In the genomic region with DNA sequence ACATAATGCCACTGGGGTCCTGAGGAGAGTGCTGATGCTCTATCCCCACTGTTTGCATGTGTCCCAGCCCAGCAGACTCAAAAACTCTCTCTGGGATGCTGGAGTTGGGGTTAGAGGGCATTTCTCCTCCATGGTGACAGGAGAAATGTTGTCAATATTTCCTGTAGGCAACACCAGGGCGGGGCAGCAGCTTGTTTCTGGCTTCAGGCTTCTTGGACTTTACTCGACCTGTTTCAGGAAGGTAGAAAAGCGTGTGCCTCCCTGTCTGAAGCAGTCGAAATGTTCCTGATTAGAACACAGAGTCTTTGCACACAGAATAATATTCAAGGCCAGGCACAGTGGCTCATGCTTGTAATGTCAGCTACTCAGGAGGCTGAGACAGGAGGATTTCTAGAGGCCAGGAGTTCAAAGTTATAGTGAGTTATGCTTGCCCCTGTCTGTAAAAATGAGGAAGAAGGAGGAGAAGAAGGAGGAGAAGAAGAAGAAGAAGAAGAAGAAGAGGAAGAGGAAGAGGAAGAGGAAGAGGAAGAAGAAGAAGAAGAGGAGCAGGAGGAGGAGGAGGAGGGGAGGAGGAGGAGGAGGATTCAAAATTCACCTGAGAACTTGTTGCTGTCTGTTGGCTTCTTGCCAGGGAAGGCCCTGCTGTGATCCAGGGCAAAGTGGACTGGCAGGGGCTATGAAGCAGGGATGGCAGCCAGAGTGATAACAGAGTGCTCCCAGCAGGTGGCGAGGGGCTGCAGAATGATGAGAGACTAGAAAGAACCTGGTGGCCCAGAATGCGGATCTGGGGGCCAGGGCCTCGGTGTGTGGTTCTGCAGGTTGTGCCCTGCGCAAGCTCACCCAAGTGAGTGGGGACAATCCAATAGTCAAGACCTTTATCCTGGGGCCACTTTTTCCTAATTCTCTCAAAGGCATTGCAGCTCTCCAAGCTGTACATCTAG, we compare ENCODE assay signal across 13 cellular contexts.
DNase-seq lines count a peak whose midpoint lies in the region; ATAC-seq and TF ChIP-seq lines count a peak whose summit lies in the region.
"Had no signal": no experiment of that assay in that cellular context is flagged by ENCODE, and none has a peak within 500 bp of the region (broad histone marks: within the 10 kb centered on the region; RNA-seq: fewer than 3 reads in every experiment).

No MANE protein-coding gene starts in this region.

- intact Hi-C loops in activated T-helper 2 cell treated with anti-CD3 and anti-CD28 coated beads, Interferon-gamma antibody, Interleukin-2, Interleukin-4, amounts not matched to agents 10 μg/mL and 5 μg/mL and 100 μg/mL, durations not matched to agents 14 hours and 24 hours and 36 hours (cut with micrococcal nuclease): no loop called here

- peak overlapping the region; percentile 27 to 54 for H3K27ac Mint-ChIP-seq in effector memory CD8-positive, alpha-beta T cell
- H3K27ac Mint-ChIP-seq in activated T-helper 2 cell treated with anti-CD3 and anti-CD28 coated beads, Interferon-gamma antibody, Interleukin-2, Interleukin-4, amounts not matched to agents 10 μg/mL and 5 μg/mL and 100 μg/mL, durations not matched to agents 14 hours and 24 hours and 36 hours: no peak overlapping the region

- CTCF ChIA-PET in AG04450 (lab: Charles Lee): no interaction called here

- peak; percentile 22 for ATAC-seq in effector memory CD8-positive, alpha-beta T cell (replicated peaks)
- no peak for ATAC-seq in HG03108 (IDR thresholded peaks at IDR 0.05; ENCODE audit: unreplicated experiment)
- ATAC-seq: lower lobe of right lung had no signal

- peaks cover 16 to 18% of the 10 kb centered on the region in 2 donors for H3K4me1 Mint-ChIP-seq in effector memory CD8-positive, alpha-beta T cell (ENCODE audit: low read depth in 2 of 2)
- H3K4me1 Mint-ChIP-seq in activated T-helper 2 cell treated with anti-CD3 and anti-CD28 coated beads, Interferon-gamma antibody, Interleukin-2, Interleukin-4, amounts not matched to agents 10 μg/mL and 5 μg/mL and 100 μg/mL, durations not matched to agents 14 hours and 24 hours and 36 hours (ENCODE audit: low read depth): peaks cover 8% of the 10 kb centered on the region

- no peak overlapping the region for H3K4me3 ChIP-seq in AG04450 (ENCODE audit: low read depth, low read length)
- H3K4me3 ChIP-seq: dorsolateral prefrontal cortex, HAP-1, lower lobe of right lung, ovary had no signal

- H3K27me3 Mint-ChIP-seq in effector memory CD8-positive, alpha-beta T cell: no peaks in the 10 kb centered on the region
- peaks cover 32% of the 10 kb centered on the region for H3K27me3 Mint-ChIP-seq in activated T-helper 2 cell treated with anti-CD3 and anti-CD28 coated beads, Interferon-gamma antibody, Interleukin-2, Interleukin-4, amounts not matched to agents 10 μg/mL and 5 μg/mL and 100 μg/mL, durations not matched to agents 14 hours and 24 hours and 36 hours (ENCODE audit: low read depth)

- POLR2A ChIA-PET in AG04450 (lab: Yijun Ruan, JAX): no interaction called here

- 0 out of 2 replicates have a peak, but pooled peaks have one; percentile 5 for TF ChIP-seq CTCF in AG04450 (IDR thresholded peaks at IDR 0.05; ENCODE audit: low read depth, low read length)

- H3K9me3 Mint-ChIP-seq in effector memory CD8-positive, alpha-beta T cell: no peaks in the 10 kb centered on the region
- no peaks in the 10 kb centered on the region for H3K9me3 Mint-ChIP-seq in activated T-helper 2 cell treated with anti-CD3 and anti-CD28 coated beads, Interferon-gamma antibody, Interleukin-2, Interleukin-4, amounts not matched to agents 10 μg/mL and 5 μg/mL and 100 μg/mL, durations not matched to agents 14 hours and 24 hours and 36 hours

- H3K4me3 Mint-ChIP-seq in effector memory CD8-positive, alpha-beta T cell: no peak overlapping the region
- no peak overlapping the region for H3K4me3 Mint-ChIP-seq in activated T-helper 2 cell treated with anti-CD3 and anti-CD28 coated beads, Interferon-gamma antibody, Interleukin-2, Interleukin-4, amounts not matched to agents 10 μg/mL and 5 μg/mL and 100 μg/mL, durations not matched to agents 14 hours and 24 hours and 36 hours (ENCODE audit: low read depth)

- no peak overlapping the region for H3K27ac ChIP-seq in AG04450 (ENCODE audit: low read depth, low read length)
- H3K27ac ChIP-seq: dorsolateral prefrontal cortex, lower lobe of right lung, ovary had no signal

- H3K27me3 ChIP-seq in AG04450 (ENCODE audit: control insufficient read depth, insufficient read depth, low read length): no peaks in the 10 kb centered on the region
- H3K27me3 ChIP-seq: ovary had no signal

- DNase-seq in AG04450 (ENCODE audit: low read depth, low spot score): no peak
- DNase-seq in DMS 273 (lab: John Stamatoyannopoulos, UW; ENCODE audit: unreplicated experiment): peak; percentile 66
- DNase-seq in NCI-H510A (lab: John Stamatoyannopoulos, UW): peak; percentile 15
- DNase-seq in effector memory CD8-positive, alpha-beta T cell: peak in 2 of 3 experiments; percentile 7 to 8
- no peak for DNase-seq in activated T-helper 2 cell treated with anti-CD3 and anti-CD28 coated beads, Interferon-gamma antibody, Interleukin-2, Interleukin-4, amounts not matched to agents 10 μg/mL and 5 μg/mL and 100 μg/mL, durations not matched to agents 14 hours and 24 hours and 36 hours (ENCODE audit: low spot score)
- no peak for DNase-seq in cerebellum (ENCODE audit: low spot score)
- DNase-seq: dorsolateral prefrontal cortex; lower lobe of right lung; ovary; Right ventricle myocardium superior; stimulated activated CD4-positive, alpha-beta T cell treated with anti-CD3 and anti-CD28 coated beads, Interleukin-1b, Interleukin-23, amount 100 ng/mL, for 48 hours had no signal

- no peaks in the 10 kb centered on the region for H3K9me3 ChIP-seq in AG04450 (ENCODE audit: control insufficient read depth, insufficient read depth, low read length)
- H3K9me3 ChIP-seq: HAP-1, lower lobe of right lung, ovary had no signal

- H3K36me3 Mint-ChIP-seq in effector memory CD8-positive, alpha-beta T cell (ENCODE audit: insufficient read depth): peaks cover 3% of the 10 kb centered on the region
- no peaks in the 10 kb centered on the region for H3K36me3 Mint-ChIP-seq in activated T-helper 2 cell treated with anti-CD3 and anti-CD28 coated beads, Interferon-gamma antibody, Interleukin-2, Interleukin-4, amounts not matched to agents 10 μg/mL and 5 μg/mL and 100 μg/mL, durations not matched to agents 14 hours and 24 hours and 36 hours (ENCODE audit: low read depth)

Comparison
In these comparisons a context has a peak if more than half of its experiments do, and no peak if none do; other contexts are left out.
1. DNase-seq: peak in DMS 273 (single experiment), NCI-H510A (single experiment) and effector memory CD8-positive, alpha-beta T cell (2 of 3); none in AG04450 (single experiment), activated T-helper 2 cell treated with anti-CD3 and anti-CD28 coated beads, Interferon-gamma antibody, Interleukin-2, Interleukin-4, amounts not matched to agents 10 μg/mL and 5 μg/mL and 100 μg/mL, durations not matched to agents 14 hours and 24 hours and 36 hours (single experiment) and cerebellum (single experiment).